In genomic region chr12:108691154-108691994, GRCh38 we compare ENCODE assay signal across 8 cellular contexts. TPM values are rescaled to one million over a fixed set of nuclear protein-coding genes. Genes with fewer than 3 reads are reported as not detected.
DNase-seq lines count a peak whose midpoint lies in the region; ATAC-seq and TF ChIP-seq lines count a peak whose summit lies in the region.

No MANE protein-coding gene starts in this region.

- WGBS in esophagus muscularis mucosa, result 3% methylated on average over 11 of the region's 13 CpGs

- H3K9me3 ChIP-seq in PC-9 (ENCODE audit: insufficient read depth, low read depth) (no peaks in the 10 kb centered on the region), esophagus muscularis mucosa (no peaks in the 10 kb centered on the region)

- H3K36me3 ChIP-seq in PC-9 (ENCODE audit: low read depth), result peaks cover 11% of the 10 kb centered on the region
- no peaks in the 10 kb centered on the region for H3K36me3 ChIP-seq in esophagus muscularis mucosa

- peak; percentile 44; the same call in 1 of the 2 replicates for TF ChIP-seq CTCF in PC-9 (conservative IDR thresholded peaks at IDR 0.05)
- peak in 2 of 3 experiments; percentile 41 to 71 for TF ChIP-seq CTCF in esophagus muscularis mucosa (IDR thresholded peaks at IDR 0.05)

- no peaks in the 10 kb centered on the region for H4K20me1 ChIP-seq in PC-9 (ENCODE audit: insufficient read depth)

- CTCF ChIA-PET in PC-9 (lab: Charles Lee), result interaction anchor here (0.5 to 0.7 kb wide), 3 partner anchors 39 to 992 kb away, joined by 3 to 11 read pairs (median 5); no protein-coding TSS in a partner anchor

- 0 out of 2 replicates have a peak overlapping the region, but pooled peaks have one; percentile 25 for H2AFZ ChIP-seq in PC-9

- peak; percentile 79 for ATAC-seq in GM21528 (IDR thresholded peaks at IDR 0.05; ENCODE audit: low FRiP score, unreplicated experiment)

- H3K9me2 ChIP-seq in PC-9 (ENCODE audit: insufficient read depth), result no peaks in the 10 kb centered on the region

- BruUV-seq in PC-9 (replicated peaks; lab: Mats Ljungman, UMichigan), result TSS peak; percentile 75

- H3K27me3 ChIP-seq in PC-9 (ENCODE audit: insufficient read depth, low read depth) (no peaks in the 10 kb centered on the region), esophagus muscularis mucosa (no peaks in the 10 kb centered on the region)

- peak; percentile 64 for TF ChIP-seq EP300 in esophagus muscularis mucosa (IDR thresholded peaks at IDR 0.05)

- DNase-seq in DMS153 (lab: John Stamatoyannopoulos, UW), result peak; percentile 94
- peak; percentile 67 for DNase-seq in Jurkat, Clone E6-1 (ENCODE audit: low read depth, low spot score)
- peak; percentile 89 to 97 for DNase-seq in PC-9
- DNase-seq in activated T-cell treated with anti-CD3 and anti-CD28 coated beads, Interleukin-2, amount 50 U/mL, for 48 hours, result peak; percentile 83 to 86
- peak; percentile 99 for DNase-seq in esophagus muscularis mucosa (ENCODE audit: extremely low spot score)
- peak; percentile 100 for DNase-seq in myocyte (ENCODE audit: low read depth)
- DNase-seq in stimulated activated CD8-positive, alpha-beta memory T cell treated with anti-CD3 and anti-CD28 coated beads, Interleukin-7, amount 100 ng/mL, for 48 hours (ENCODE audit: extremely low read depth in 1 of 2, low read depth in 1 of 2), result peak; percentile 45 to 80

- H3F3A ChIP-seq in PC-9 (ENCODE audit: insufficient read depth, low read depth), result peaks cover 41% of the 10 kb centered on the region

- TF ChIP-seq POLR2A in esophagus muscularis mucosa (IDR thresholded peaks at IDR 0.05; ENCODE audit: low read depth), result peak; percentile 8

- intact Hi-C loops in PC-9 (cut with micrococcal nuclease; ENCODE audit: unreplicated experiment) (loop anchor here (1.0 to 2.0 kb wide), 3 partner anchors 29 to 163 kb away; no protein-coding TSS in a partner anchor), esophagus muscularis mucosa (cut with DNase I) (loop anchor here (5.0 kb wide), 1 partner anchor 41 kb away; the partner anchor contains the start of gene CORO1C)

- H3K4me2 ChIP-seq in PC-9, result peak overlapping the region; percentile 76

- POLR2A ChIA-PET in PC-9 (lab: Charles Lee; ENCODE audit: unreplicated experiment), result interaction anchor here (0.5 to 1.2 kb wide), 8 partner anchors 30 to 589 kb away, joined by 3 to 23 read pairs (median 6); no protein-coding TSS in a partner anchor

- H3K27ac ChIP-seq in PC-9 (peak overlapping the region; percentile 84), esophagus muscularis mucosa (replicated peaks in 1 of 4) (peak overlapping the region; percentile 94 to 95 (median 94))

- H3K79me2 ChIP-seq in PC-9 (ENCODE audit: low read depth), result peaks cover 80% of the 10 kb centered on the region

- peak overlapping the region; percentile 33 for H3K4me3 ChIP-seq in Jurkat, Clone E6-1 (ENCODE audit: low read length)
- H3K4me3 ChIP-seq in PC-9 (peak overlapping the region; percentile 36; the same call in 1 of the 2 replicates), esophagus muscularis mucosa (peak overlapping the region; percentile 27 to 45 (median 36))

- H3K4me1 ChIP-seq in PC-9 (replicated peaks; ENCODE audit: insufficient read depth), result peaks cover 47% of the 10 kb centered on the region
- H3K4me1 ChIP-seq in esophagus muscularis mucosa, result peaks cover 75 to 100% (median 97%) of the 10 kb centered on the region in 4 donors

RNA-seq across cellular contexts. Expression of gene CORO1C, which starts 39.9 kb away (rescaled TPM):
- 87.2 TPM for polyA plus RNA-seq in Jurkat, Clone E6-1 (2012; ENCODE audit: insufficient read depth, insufficient read length)
- total RNA-seq in PC-9 (2021) (122 and 139 TPM in 2 replicates), esophagus muscularis mucosa (100 to 1,000 TPM; 221 to 441 (median 315) TPM), myocyte (80.3 and 85.3 TPM in 2 replicates)
- polyA plus RNA-seq in myocyte (2012), result 117 TPM

RNA-seq across cellular contexts. Expression of gene SELPLG, which starts 57.7 kb away (rescaled TPM):
- 51.1 TPM for polyA plus RNA-seq in Jurkat, Clone E6-1 (2012; ENCODE audit: insufficient read depth, insufficient read length)
- total RNA-seq in PC-9 (2021), result 0.35 and 0.96 TPM in 2 replicates
- total RNA-seq in esophagus muscularis mucosa, result 10 to 100 TPM in 2 of 4 donors, 1 to 10 TPM in 2; 7.2 to 15.7 (median 10.0) TPM
- 2.4 and 2.9 TPM in 2 replicates for total RNA-seq in myocyte
- 5.1 TPM for polyA plus RNA-seq in myocyte (2012)

Comparison
In these comparisons a context has a peak if more than half of its experiments do, and no peak if none do; other contexts are left out.
1. Peak in every context shown above with its lines: DNase-seq, ATAC-seq, H3K4me3 ChIP-seq and H3K27ac ChIP-seq.